ENCODE assay signal across 16 cellular contexts in genomic region chr20:43462369-43463132, GRCh38.
"Had no signal": no experiment of that assay in that cellular context is flagged by ENCODE, and none has a peak within 500 bp of the region (broad histone marks: within the 10 kb centered on the region; RNA-seq: fewer than 3 reads in every experiment).

No MANE protein-coding gene starts in this region.

- H3K27ac ChIP-seq: epithelial cell of prostate, ovary, tibial artery, uterus, WERI-Rb-1 had no signal

- DNase-seq: activated CD4-positive, alpha-beta memory T cell treated with anti-CD3 and anti-CD28 coated beads for 36 hours; activated CD4-positive, alpha-beta T cell treated with anti-CD3 and anti-CD28 coated beads for 36 hours; dermis blood vessel endothelial cell; effector memory CD8-positive, alpha-beta T cell; foreskin melanocyte; immature natural killer cell; ovary; stimulated activated CD4-positive, alpha-beta T cell treated with anti-CD3 and anti-CD28 coated beads, Interleukin-2, amount 100 ng/mL, for 48 hours; stimulated activated naive CD4-positive, alpha-beta T cell; tibial artery; uterus; WERI-Rb-1 had no signal

- H3K4me3 ChIP-seq: ovary, tibial artery, uterus had no signal

- H2AFZ ChIP-seq: neural progenitor cell had no signal

- H3K27me3 Mint-ChIP-seq: activated CD4-positive, alpha-beta memory T cell treated with anti-CD3 and anti-CD28 coated beads for 36 hours; activated CD4-positive, alpha-beta T cell treated with anti-CD3 and anti-CD28 coated beads for 36 hours; effector memory CD8-positive, alpha-beta T cell had no signal

- H3K27me3 ChIP-seq: neural progenitor cell, ovary, tibial artery, uterus had no signal

- H3K9ac ChIP-seq: neural progenitor cell had no signal

- H3K36me3 ChIP-seq: ovary, uterus had no signal

- H3K9me3 ChIP-seq: ovary, tibial artery, uterus had no signal

- H3K9me3 Mint-ChIP-seq: activated CD4-positive, alpha-beta memory T cell treated with anti-CD3 and anti-CD28 coated beads for 36 hours; activated T-helper 1 cell treated with anti-CD3 and anti-CD28 coated beads, Interleukin-12 subunit alpha, Interleukin-12 subunit beta, Interleukin-2, Interleukin-4 antibody, amounts not matched to agents 30 ng/mL and 10 ng/mL and 1 ng/mL, durations not matched to agents 14 hours and 24 hours and 36 hours; effector memory CD8-positive, alpha-beta T cell; immature natural killer cell; neural progenitor cell; T-helper 1 cell treated with Interleukin-12 subunit alpha and Interleukin-12 subunit beta and Interleukin-4 antibody, amounts not matched to agents 30 μg/mL and 1 μg/mL, for 36 hours had no signal

- H3K27ac Mint-ChIP-seq: activated CD4-positive, alpha-beta T cell treated with anti-CD3 and anti-CD28 coated beads for 36 hours; activated T-helper 1 cell treated with anti-CD3 and anti-CD28 coated beads, Interleukin-12 subunit alpha, Interleukin-12 subunit beta, Interleukin-2, Interleukin-4 antibody, amounts not matched to agents 30 ng/mL and 10 ng/mL and 1 ng/mL, durations not matched to agents 14 hours and 24 hours and 36 hours; effector memory CD8-positive, alpha-beta T cell; neural progenitor cell; T-helper 1 cell treated with Interleukin-12 subunit alpha and Interleukin-12 subunit beta and Interleukin-4 antibody, amounts not matched to agents 30 μg/mL and 1 μg/mL, for 36 hours had no signal

- H3K4me3 Mint-ChIP-seq: activated CD4-positive, alpha-beta memory T cell treated with anti-CD3 and anti-CD28 coated beads for 36 hours; activated CD4-positive, alpha-beta T cell treated with anti-CD3 and anti-CD28 coated beads for 36 hours; immature natural killer cell; neural progenitor cell; T-helper 1 cell treated with Interleukin-12 subunit alpha and Interleukin-12 subunit beta and Interleukin-4 antibody, amounts not matched to agents 30 μg/mL and 1 μg/mL, for 36 hours had no signal

- ATAC-seq: activated CD4-positive, alpha-beta T cell treated with anti-CD3 and anti-CD28 coated beads for 36 hours; effector memory CD8-positive, alpha-beta T cell had no signal

- H3K4me2 ChIP-seq: neural progenitor cell had no signal
